In genomic region chr6:2877057-2877882, GRCh38 we compare ENCODE assay signal across 8 cellular contexts. TPM values are rescaled to one million over a fixed set of nuclear protein-coding genes. Genes with fewer than 3 reads are reported as not detected.
DNase-seq lines count a peak whose midpoint lies in the region; ATAC-seq and TF ChIP-seq lines count a peak whose summit lies in the region.

No MANE protein-coding gene starts in this region.

- WGBS in right cardiac atrium, result 51% methylated on average over 13 of the region's 13 CpGs

- H3K27me3 Mint-ChIP-seq in activated T-helper 17 cell treated with anti-CD3 and anti-CD28 coated beads, Interleukin-2, amount 50 U/mL, for 72 hours, result no peaks in the 10 kb centered on the region

- H3K27me3 ChIP-seq in right cardiac atrium (ENCODE audit: control insufficient read depth, insufficient read depth), result no peaks in the 10 kb centered on the region
- H3K27me3 ChIP-seq in skeletal muscle tissue (ENCODE audit: control insufficient read depth in 3 of 3, insufficient read depth in 3 of 3, low read length in 3 of 3), result no peaks in the 10 kb centered on the region
- no peaks in the 10 kb centered on the region; the same call in 1 of the 2 replicates for H3K27me3 ChIP-seq in H7 (ENCODE audit: control insufficient read depth, insufficient read depth, low read length)

- ATAC-seq in activated T-helper 17 cell treated with anti-CD3 and anti-CD28 coated beads, Interleukin-2, amount 50 U/mL, for 72 hours (replicated peaks), result peak; percentile 7
- ATAC-seq in right cardiac atrium, result no peak

- peak overlapping the region in 2 of 3 donors; percentile 14 to 80 for H3K9ac ChIP-seq in skeletal muscle tissue (ENCODE audit: low read depth in 1 of 3, low read length in 3 of 3)

- H3K27ac Mint-ChIP-seq in activated T-helper 17 cell treated with anti-CD3 and anti-CD28 coated beads, Interleukin-2, amount 50 U/mL, for 72 hours, result peak overlapping the region; percentile 96

- H3K27ac ChIP-seq in right cardiac atrium (ENCODE audit: low read length) (peak overlapping the region; percentile 87), skeletal muscle tissue (ENCODE audit: low read depth, low read length) (peak overlapping the region; percentile 85)

- peaks cover 62% of the 10 kb centered on the region for H3K4me1 Mint-ChIP-seq in activated T-helper 17 cell treated with anti-CD3 and anti-CD28 coated beads, Interleukin-2, amount 50 U/mL, for 72 hours

- CTCF ChIA-PET in HEK293T (lab: Yijun Ruan, JAX), result interaction anchor here (0.6 kb wide), 1 partner anchor 95 kb away, joined by 3 read pairs; no protein-coding TSS in a partner anchor

- H3K4me3 Mint-ChIP-seq in activated T-helper 17 cell treated with anti-CD3 and anti-CD28 coated beads, Interleukin-2, amount 50 U/mL, for 72 hours, result peak overlapping the region; percentile 76

- H3K36me3 ChIP-seq in skeletal muscle tissue (ENCODE audit: control insufficient read depth in 3 of 3, insufficient read depth in 3 of 3, low read length in 3 of 3), result no peaks in the 10 kb centered on the region
- no peaks in the 10 kb centered on the region for H3K36me3 ChIP-seq in H7 (replicated peaks; ENCODE audit: control insufficient read depth, insufficient read depth, low read length)

- no peaks in the 10 kb centered on the region for H3K9me3 ChIP-seq in right cardiac atrium (ENCODE audit: control insufficient read depth, low read length)
- no peaks in the 10 kb centered on the region for H3K9me3 ChIP-seq in skeletal muscle tissue (ENCODE audit: control insufficient read depth in 3 of 3, low read length in 3 of 3)

- H3K4me3 ChIP-seq in right cardiac atrium (ENCODE audit: low read length) (peak overlapping the region; percentile 11), skeletal muscle tissue (ENCODE audit: low read length in 3 of 3) (peak overlapping the region in 1 of 3 donors; percentile 43), H7 (ENCODE audit: insufficient read depth, low read depth, low read length) (no peak overlapping the region)

- DNase-seq in HT-29 (ENCODE audit: low spot score) (peak; percentile 55), right cardiac atrium (peak in 1 of 3 donors; percentile 50), H7 (no peak), HEK293T (ENCODE audit: extremely low spot score) (no peak), posterior cingulate gyrus (no peak), NCI-H1694 (lab: John Stamatoyannopoulos, UW) (no peak)

- peaks cover 3% of the 10 kb centered on the region for H3K9me3 Mint-ChIP-seq in activated T-helper 17 cell treated with anti-CD3 and anti-CD28 coated beads, Interleukin-2, amount 50 U/mL, for 72 hours

- intact Hi-C loops in right cardiac atrium (cut with DNase I) (no loop called here), posterior cingulate gyrus (cut with DNase I) (no loop called here)

- H3K36me3 Mint-ChIP-seq in activated T-helper 17 cell treated with anti-CD3 and anti-CD28 coated beads, Interleukin-2, amount 50 U/mL, for 72 hours (ENCODE audit: low read depth), result peaks cover 4% of the 10 kb centered on the region

- H3K4me1 ChIP-seq in right cardiac atrium (ENCODE audit: control insufficient read depth, insufficient read depth, low read length), result peaks cover 5% of the 10 kb centered on the region
- H3K4me1 ChIP-seq in skeletal muscle tissue (ENCODE audit: control insufficient read depth in 3 of 3, insufficient read depth in 3 of 3, low read length in 3 of 3), result peaks cover 17 to 30% (median 18%) of the 10 kb centered on the region in 3 donors

- POLR2A ChIA-PET in HEK293T (lab: Yijun Ruan, JAX), result no interaction called here

TF ChIP-seq in HEK293T, 16 proteins besides CTCF, POLR2A, EP300 and RAD21:
- TF ChIP-seq L3MBTL2 (conservative IDR thresholded peaks at IDR 0.05) (no peak), HDGF (IDR thresholded peaks at IDR 0.05; ENCODE audit: borderline replicate concordance) (no peak), ARNT (IDR thresholded peaks at IDR 0.05) (no peak), FOXA1 (IDR thresholded peaks at IDR 0.05) (no peak), BHLHE40 (IDR thresholded peaks at IDR 0.05; ENCODE audit: borderline replicate concordance) (no peak)

RNA-seq across cellular contexts. Expression of gene SERPINB9, which starts 25.8 kb away (rescaled TPM):
- total RNA-seq in HT-29 (2014; rRNA removed; shearing (Covaris generic)), result 2.0 and 2.9 TPM in 2 replicates
- 10 to 100 TPM; 11.2 to 66.1 TPM for total RNA-seq in activated T-helper 17 cell treated with anti-CD3 and anti-CD28 coated beads, Interleukin-2, amount 50 U/mL, for 72 hours
- total RNA-seq in right cardiac atrium (10 to 100 TPM in 1 of 4 donors, 1 to 10 TPM in 3; 6.8 to 15.8 (median 8.6) TPM), skeletal muscle tissue (3.1 TPM)
- 3.5 TPM for polyA plus RNA-seq in right cardiac atrium
- total RNA-seq in H7 (2014; rRNA removed; shearing (Covaris generic)), result 46.4 and 57.1 TPM in 2 replicates

RNA-seq across cellular contexts. Expression of gene SERPINB1, which starts 35.6 kb away (rescaled TPM):
- 75.5 and 93.2 TPM in 2 replicates for total RNA-seq in HT-29 (2014; rRNA removed; shearing (Covaris generic))
- total RNA-seq in activated T-helper 17 cell treated with anti-CD3 and anti-CD28 coated beads, Interleukin-2, amount 50 U/mL, for 72 hours, result 10 to 100 TPM; 33.4 to 67.8 TPM
- total RNA-seq in right cardiac atrium (10 to 100 TPM; 27.3 to 42.1 (median 32.7) TPM), skeletal muscle tissue (11.5 TPM)
- polyA plus RNA-seq in right cardiac atrium, result 23.6 TPM
- 13.6 and 14.1 TPM in 2 replicates for total RNA-seq in H7 (2014; rRNA removed; shearing (Covaris generic))
